1 cellular context compared by ENCODE assay signal in the genomic region with DNA sequence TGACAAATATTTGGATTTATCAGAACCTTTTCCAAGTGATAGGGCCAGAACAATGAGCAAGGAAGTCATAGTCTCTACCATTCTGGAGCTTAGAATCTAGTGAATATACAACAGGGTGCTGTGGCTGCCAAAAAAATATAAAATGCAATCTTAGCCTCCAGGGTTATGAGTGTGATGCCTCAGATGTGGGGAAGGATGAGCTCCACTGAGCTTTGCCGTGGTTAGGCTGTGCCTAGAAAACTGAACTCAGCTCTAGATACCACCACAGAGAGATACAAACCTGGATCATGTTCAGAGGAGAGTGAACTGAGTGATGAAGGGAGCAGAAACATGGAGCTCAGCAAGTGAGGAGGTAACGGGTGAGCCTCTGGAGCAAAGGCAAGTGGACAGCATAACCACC.
TF ChIP-seq lines count a peak whose summit lies in the region.

No MANE protein-coding gene starts in this region.

TF ChIP-seq in IMR-90, 13 proteins besides CTCF, POLR2A, EP300 and RAD21:
- TF ChIP-seq, protein P1, sequence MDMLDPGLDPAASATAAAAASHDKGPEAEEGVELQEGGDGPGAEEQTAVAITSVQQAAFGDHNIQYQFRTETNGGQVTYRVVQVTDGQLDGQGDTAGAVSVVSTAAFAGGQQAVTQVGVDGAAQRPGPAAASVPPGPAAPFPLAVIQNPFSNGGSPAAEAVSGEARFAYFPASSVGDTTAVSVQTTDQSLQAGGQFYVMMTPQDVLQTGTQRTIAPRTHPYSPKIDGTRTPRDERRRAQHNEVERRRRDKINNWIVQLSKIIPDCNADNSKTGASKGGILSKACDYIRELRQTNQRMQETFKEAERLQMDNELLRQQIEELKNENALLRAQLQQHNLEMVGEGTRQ (IDR thresholded peaks at IDR 0.05; ENCODE audit: low read depth, low read length), result no peak
- TF ChIP-seq RCOR1 (IDR thresholded peaks at IDR 0.05; ENCODE audit: insufficient replicate concordance, low read length) (no peak), MAZ (IDR thresholded peaks at IDR 0.05; ENCODE audit: borderline replicate concordance, low read depth, low read length) (no peak), NFE2L2 (IDR thresholded peaks at IDR 0.05; ENCODE audit: low read depth, low read length) (no peak), MXI1 (IDR thresholded peaks at IDR 0.05; ENCODE audit: borderline replicate concordance, low read depth, low read length) (no peak), MAFK (IDR thresholded peaks at IDR 0.05; ENCODE audit: low read depth, low read length) (no peak), CEBPB (IDR thresholded peaks at IDR 0.05; ENCODE audit: low read depth, low read length) (no peak), BHLHE40 (IDR thresholded peaks at IDR 0.05; ENCODE audit: low read depth, low read length) (no peak), RFX5 (IDR thresholded peaks at IDR 0.05; ENCODE audit: low read depth, low read length) (no peak), SMC3 (IDR thresholded peaks at IDR 0.05; ENCODE audit: low read depth, low read length) (no peak), CHD1 (IDR thresholded peaks at IDR 0.05; ENCODE audit: low read depth, low read length) (no peak), FOS (IDR thresholded peaks at IDR 0.05; ENCODE audit: low read depth, low read length) (no peak)
- TF ChIP-seq, protein P2, sequence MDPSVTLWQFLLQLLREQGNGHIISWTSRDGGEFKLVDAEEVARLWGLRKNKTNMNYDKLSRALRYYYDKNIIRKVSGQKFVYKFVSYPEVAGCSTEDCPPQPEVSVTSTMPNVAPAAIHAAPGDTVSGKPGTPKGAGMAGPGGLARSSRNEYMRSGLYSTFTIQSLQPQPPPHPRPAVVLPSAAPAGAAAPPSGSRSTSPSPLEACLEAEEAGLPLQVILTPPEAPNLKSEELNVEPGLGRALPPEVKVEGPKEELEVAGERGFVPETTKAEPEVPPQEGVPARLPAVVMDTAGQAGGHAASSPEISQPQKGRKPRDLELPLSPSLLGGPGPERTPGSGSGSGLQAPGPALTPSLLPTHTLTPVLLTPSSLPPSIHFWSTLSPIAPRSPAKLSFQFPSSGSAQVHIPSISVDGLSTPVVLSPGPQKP (IDR thresholded peaks at IDR 0.05; ENCODE audit: borderline replicate concordance, low read depth, low read length), result no peak
TF ChIP-seq in IMR-90: peak in this region for 0.
